Comparison of ENCODE assay signal across 14 cellular contexts in the genomic region with DNA sequence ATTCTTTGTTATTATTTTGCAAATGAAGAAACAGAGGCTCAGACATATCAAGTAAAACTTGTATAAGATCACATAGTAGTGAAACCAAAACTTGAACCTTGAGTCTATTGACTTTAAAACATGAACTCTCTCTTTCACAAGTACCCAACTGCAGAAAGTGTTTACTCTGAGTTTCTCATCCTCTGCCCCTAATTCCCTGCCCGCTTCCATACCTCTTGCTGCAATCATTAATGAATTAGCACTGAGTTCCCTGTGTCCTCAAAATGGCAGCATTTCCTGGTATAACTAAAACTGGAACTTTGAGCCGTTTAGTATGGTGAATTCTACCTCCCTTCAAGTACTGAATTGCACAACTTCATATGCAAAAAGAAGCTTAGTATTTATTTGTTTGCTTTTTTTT.
DNase-seq lines count a peak whose midpoint lies in the region; ATAC-seq and TF ChIP-seq lines count a peak whose summit lies in the region.
"Had no signal": no experiment of that assay in that cellular context is flagged by ENCODE, and none has a peak within 500 bp of the region (broad histone marks: within the 10 kb centered on the region; RNA-seq: fewer than 3 reads in every experiment).

No MANE protein-coding gene starts in this region.

- H3K27ac ChIP-seq in OCI-LY7 (ENCODE audit: low read depth, low read length, poor library complexity, severe bottlenecking) (no peak overlapping the region), SJCRH30 (no peak overlapping the region), vagina (no peak overlapping the region), Peyer's patch (no peak overlapping the region)
- H3K27ac ChIP-seq: lower lobe of right lung, transverse colon had no signal

- H3K9me2 ChIP-seq in OCI-LY7 (ENCODE audit: insufficient read depth, low read length) = no peaks in the 10 kb centered on the region

- no peak for TF ChIP-seq CTCF in OCI-LY7 (conservative IDR thresholded peaks at IDR 0.05; ENCODE audit: low read length)
- TF ChIP-seq CTCF in vagina (IDR thresholded peaks at IDR 0.05) = no peak
- no peak for TF ChIP-seq CTCF in Peyer's patch (IDR thresholded peaks at IDR 0.05)

- no peak overlapping the region for H3K4me2 ChIP-seq in OCI-LY7 (ENCODE audit: low read length)

- H3K79me2 ChIP-seq in OCI-LY7 (ENCODE audit: insufficient read depth, low read depth, low read length) = no peaks in the 10 kb centered on the region

- H3K36me3 ChIP-seq in OCI-LY7 (ENCODE audit: insufficient read depth, low read length) (no peaks in the 10 kb centered on the region; the same call in 1 of the 2 replicates), SJCRH30 (no peaks in the 10 kb centered on the region), vagina (no peaks in the 10 kb centered on the region), Peyer's patch (no peaks in the 10 kb centered on the region)
- H3K36me3 ChIP-seq: lower lobe of right lung, transverse colon had no signal

- H4K20me1 ChIP-seq in OCI-LY7 (ENCODE audit: insufficient read depth, low read length) = no peaks in the 10 kb centered on the region

- no TSS peak for BruUV-seq in OCI-LY7 (replicated peaks; lab: Mats Ljungman, UMichigan)

- DNase-seq in OCI-LY7 (ENCODE audit: low spot score) (no peak), SJCRH30 (no peak), AG08395 (ENCODE audit: low spot score) (no peak), vagina (ENCODE audit: extremely low spot score in 2 of 2) (no peak), Peyer's patch (no peak)
- DNase-seq: lower lobe of right lung; NK-92 treated with Interleukin-12 subunit alpha and Interleukin-12 subunit beta, amount 100 ng/mL, for 24 hours; right cardiac atrium; stimulated activated CD4-positive, alpha-beta T cell treated with anti-CD3 and anti-CD28 coated beads, Interleukin-2, amount 100 ng/mL, for 48 hours; transverse colon had no signal

- ATAC-seq in GM18519 (IDR thresholded peaks at IDR 0.05; ENCODE audit: low FRiP score, unreplicated experiment) = peak; percentile 37
- ATAC-seq in GM21447 (IDR thresholded peaks at IDR 0.05; ENCODE audit: unreplicated experiment) = peak; percentile 63
- ATAC-seq in HG03066 (IDR thresholded peaks at IDR 0.05; ENCODE audit: low read depth, unreplicated experiment) = peak; percentile 47
- ATAC-seq: lower lobe of right lung; natural killer cell treated with Interleukin-12 subunit alpha and Interleukin-12 subunit beta and Interleukin-15 and Interleukin-18, amount 100 ng/mL, for 72 hours; right cardiac atrium had no signal

- peak overlapping the region; percentile 58; the same call in 1 of the 2 replicates for H2AFZ ChIP-seq in OCI-LY7 (ENCODE audit: low read length)

- no peak for TF ChIP-seq POLR2A in vagina (IDR thresholded peaks at IDR 0.05)
- TF ChIP-seq POLR2A in Peyer's patch (IDR thresholded peaks at IDR 0.05) = no peak

- no peak overlapping the region for H3K4me3 ChIP-seq in OCI-LY7 (ENCODE audit: low read depth, low read length, poor library complexity, severe bottlenecking)
- no peak overlapping the region for H3K4me3 ChIP-seq in SJCRH30
- no peak overlapping the region for H3K4me3 ChIP-seq in vagina
- no peak overlapping the region for H3K4me3 ChIP-seq in Peyer's patch
- H3K4me3 ChIP-seq: lower lobe of right lung, transverse colon had no signal

- H3K9me3 ChIP-seq in OCI-LY7 (ENCODE audit: low read length) (peaks cover 5% of the 10 kb centered on the region; the same call in 1 of the 2 replicates), SJCRH30 (replicated peaks) (no peaks in the 10 kb centered on the region), vagina (no peaks in the 10 kb centered on the region), Peyer's patch (no peaks in the 10 kb centered on the region)
- H3K9me3 ChIP-seq: lower lobe of right lung, transverse colon had no signal

- H3K4me1 ChIP-seq in OCI-LY7 (ENCODE audit: insufficient read depth, low read length, poor library complexity, severe bottlenecking) (peaks cover 44% of the 10 kb centered on the region), SJCRH30 (peaks cover 37% of the 10 kb centered on the region), vagina (peaks cover 6% of the 10 kb centered on the region), Peyer's patch (no peaks in the 10 kb centered on the region)
- H3K4me1 ChIP-seq: lower lobe of right lung had no signal

- POLR2A ChIA-PET in OCI-LY7 (lab: Charles Lee) = no interaction called here

- CTCF ChIA-PET in OCI-LY7 (lab: Charles Lee; ENCODE audit: unreplicated experiment) = no interaction called here

- intact Hi-C loops in OCI-LY7 (cut with micrococcal nuclease; ENCODE audit: unreplicated experiment) (no loop called here), vagina (cut with DNase I) (no loop called here)

- H3K27me3 ChIP-seq in SJCRH30 (no peaks in the 10 kb centered on the region), vagina (no peaks in the 10 kb centered on the region), Peyer's patch (no peaks in the 10 kb centered on the region)
- H3K27me3 ChIP-seq: transverse colon had no signal
